ENCODE assay signal across 11 cellular contexts in genomic region chr19:45104658-45105384, GRCh38. TPM values are rescaled to one million over a fixed set of nuclear protein-coding genes. Genes with fewer than 3 reads are reported as not detected.
DNase-seq lines count a peak whose midpoint lies in the region; ATAC-seq and TF ChIP-seq lines count a peak whose summit lies in the region.
"Had no signal": no experiment of that assay in that cellular context is flagged by ENCODE, and none has a peak within 500 bp of the region (broad histone marks: within the 10 kb centered on the region; RNA-seq: fewer than 3 reads in every experiment).

No MANE protein-coding gene starts in this region.

- H3K9me3 ChIP-seq in HEK293 (ENCODE audit: control insufficient read depth, insufficient read depth, low read depth, low read length) (no peaks in the 10 kb centered on the region), neural progenitor cell (ENCODE audit: low read depth) (no peaks in the 10 kb centered on the region), tibial nerve (no peaks in the 10 kb centered on the region)

- DNase-seq in NCI-H2029 (lab: John Stamatoyannopoulos, UW), result peak; percentile 21
- no peak for DNase-seq in NCI-H2029 treated with DMSO at 0.1 percent for 48 hours (lab: John Stamatoyannopoulos, UW)
- DNase-seq in activated naive CD8-positive, alpha-beta T cell treated with anti-CD3 and anti-CD28 coated beads, Interleukin-2, amount 50 U/mL, for 24 hours, result no peak
- no peak for DNase-seq in neural progenitor cell (ENCODE audit: low spot score)
- DNase-seq in tibial nerve (ENCODE audit: low spot score in 2 of 2), result no peak
- DNase-seq: NK-92 treated with Interleukin-12 subunit alpha and Interleukin-12 subunit beta, amount 100 ng/mL, for 24 hours; occipital lobe; stimulated activated naive CD4-positive, alpha-beta T cell treated with Interleukin-2 at 50 U/mL for 16 hours had no signal

- peaks cover 43% of the 10 kb centered on the region for H3K4me1 Mint-ChIP-seq in activated naive CD8-positive, alpha-beta T cell treated with anti-CD3 and anti-CD28 coated beads, Interleukin-2, amount 50 U/mL, for 24 hours
- H3K4me1 Mint-ChIP-seq in neural progenitor cell, result peaks cover 51% of the 10 kb centered on the region

- 74 to 83% methylated on average over 14 to 16 of the region's 16 CpGs for WGBS in tibial nerve, 2 donors

- H3K4me2 ChIP-seq in neural progenitor cell, result peak overlapping the region; percentile 61

- TF ChIP-seq EP300 in tibial nerve (IDR thresholded peaks at IDR 0.05), result no peak

- H3K27ac ChIP-seq in HEK293 (ENCODE audit: extremely low read depth, low read depth, low read length) (no peak overlapping the region), neural progenitor cell (peak overlapping the region; percentile 75), tibial nerve (no peak overlapping the region)

- no peak for TF ChIP-seq POLR2A in tibial nerve (IDR thresholded peaks at IDR 0.05)

- no peak overlapping the region for H3K4me3 ChIP-seq in HEK293 (ENCODE audit: low read depth, low read length)
- H3K4me3 ChIP-seq in neural progenitor cell, result peak overlapping the region; percentile 17
- no peak overlapping the region for H3K4me3 ChIP-seq in tibial nerve

- H3K27me3 ChIP-seq in neural progenitor cell (no peaks in the 10 kb centered on the region), tibial nerve (no peaks in the 10 kb centered on the region)

- no peaks in the 10 kb centered on the region for H3K9me3 Mint-ChIP-seq in activated naive CD8-positive, alpha-beta T cell treated with anti-CD3 and anti-CD28 coated beads, Interleukin-2, amount 50 U/mL, for 24 hours
- H3K9me3 Mint-ChIP-seq in neural progenitor cell, result no peaks in the 10 kb centered on the region

- H3K4me1 ChIP-seq in HEK293 (ENCODE audit: control insufficient read depth, insufficient read depth, low read length) (peaks cover 12% of the 10 kb centered on the region), neural progenitor cell (peaks cover 28% of the 10 kb centered on the region), tibial nerve (peaks cover 0 to 52% (median 19%) of the 10 kb centered on the region in 4 donors)

- peaks cover 0 to 14% of the 10 kb centered on the region in 2 experiments; a peak in 1 of 3 replicates for H3K36me3 ChIP-seq in HEK293 (ENCODE audit: control insufficient read depth in 2 of 2, insufficient read depth in 1 of 2, low read length in 2 of 2)
- H3K36me3 ChIP-seq in neural progenitor cell, result no peaks in the 10 kb centered on the region
- H3K36me3 ChIP-seq in tibial nerve, result peaks cover 0 to 17% (median 0%) of the 10 kb centered on the region in 3 donors

- H3K9ac ChIP-seq in neural progenitor cell, result no peak overlapping the region

- POLR2A ChIA-PET in HEK293 (lab: Yijun Ruan, JAX), result interaction anchor here (0.8 to 1.6 kb wide), 2 partner anchors 9 to 43 kb away, joined by 4 read pairs; no protein-coding TSS in a partner anchor

- H3K27me3 Mint-ChIP-seq in activated naive CD8-positive, alpha-beta T cell treated with anti-CD3 and anti-CD28 coated beads, Interleukin-2, amount 50 U/mL, for 24 hours, result no peaks in the 10 kb centered on the region
- H3K27me3 Mint-ChIP-seq in neural progenitor cell (ENCODE audit: insufficient read depth, low read depth), result peaks cover 6% of the 10 kb centered on the region

- peaks cover 23% of the 10 kb centered on the region for H3F3A ChIP-seq in neural progenitor cell (ENCODE audit: low read depth)

- ATAC-seq in activated naive CD8-positive, alpha-beta T cell treated with anti-CD3 and anti-CD28 coated beads, Interleukin-2, amount 50 U/mL, for 24 hours, result peak; percentile 8
- ATAC-seq in GM18870 (IDR thresholded peaks at IDR 0.05; ENCODE audit: unreplicated experiment) (no peak), GM18502 (IDR thresholded peaks at IDR 0.05; ENCODE audit: poor library complexity, unreplicated experiment) (no peak)

- H3K36me3 Mint-ChIP-seq in activated naive CD8-positive, alpha-beta T cell treated with anti-CD3 and anti-CD28 coated beads, Interleukin-2, amount 50 U/mL, for 24 hours (ENCODE audit: low read depth), result no peaks in the 10 kb centered on the region
- peaks cover 5% of the 10 kb centered on the region for H3K36me3 Mint-ChIP-seq in neural progenitor cell

- no peak overlapping the region for H2AFZ ChIP-seq in neural progenitor cell (replicated peaks)

- TF ChIP-seq CTCF in HEK293 (tag by site-specific recombination; IDR thresholded peaks at IDR 0.05), result no peak
- TF ChIP-seq CTCF in neural progenitor cell (IDR thresholded peaks at IDR 0.05), result no peak
- no peak for TF ChIP-seq CTCF in tibial nerve (IDR thresholded peaks at IDR 0.05)

- no peak overlapping the region for H3K4me3 Mint-ChIP-seq in activated naive CD8-positive, alpha-beta T cell treated with anti-CD3 and anti-CD28 coated beads, Interleukin-2, amount 50 U/mL, for 24 hours
- no peak overlapping the region for H3K4me3 Mint-ChIP-seq in neural progenitor cell

- CTCF ChIA-PET in HEK293 (lab: Yijun Ruan, JAX), result interaction anchor here (1.2 kb wide), 1 partner anchor 39 kb away, joined by 4 read pairs; no protein-coding TSS in a partner anchor

- H4K20me1 ChIP-seq in neural progenitor cell (ENCODE audit: low read depth), result peaks cover 100% of the 10 kb centered on the region

- H3K79me2 ChIP-seq in neural progenitor cell (ENCODE audit: low read depth), result peaks cover 95% of the 10 kb centered on the region

- H3K27ac Mint-ChIP-seq in activated naive CD8-positive, alpha-beta T cell treated with anti-CD3 and anti-CD28 coated beads, Interleukin-2, amount 50 U/mL, for 24 hours, result peak overlapping the region; percentile 61
- peak overlapping the region; percentile 74 for H3K27ac Mint-ChIP-seq in neural progenitor cell

TF ChIP-seq in HEK293, 187 proteins besides CTCF, POLR2A, EP300 and RAD21:
- TF ChIP-seq SCRT2 (tag by site-specific recombination; IDR thresholded peaks at IDR 0.05) (peak; percentile 87), SCRT1 (tag by site-specific recombination; IDR thresholded peaks at IDR 0.05; ENCODE audit: borderline replicate concordance) (peak; percentile 68), ZNF837 (tag by site-specific recombination; IDR thresholded peaks at IDR 0.05) (no peak)

RNA-seq across cellular contexts. Expression of gene PPP1R37, which starts 11.8 kb away (rescaled TPM):
- total RNA-seq in neural progenitor cell (ENCODE audit: low replicate concordance) (8.1 and 34.1 TPM in 2 replicates), tibial nerve (10 to 100 TPM; 22.1 to 44.1 (median 33.5) TPM)

RNA-seq across cellular contexts. Expression of gene GEMIN7, which starts 25.8 kb away (rescaled TPM):
- total RNA-seq in neural progenitor cell (ENCODE audit: low replicate concordance) (7.3 and 32.6 TPM in 2 replicates), tibial nerve (10 to 100 TPM in 3 of 4 donors, 1 to 10 TPM in 1; 8.8 to 30.3 (median 21.8) TPM)

RNA-seq across cellular contexts. Expression of gene ZNF296, which starts 28.5 kb away (rescaled TPM):
- 0.53 TPM in 1 of 2 replicates, not detected in the other for total RNA-seq in neural progenitor cell (ENCODE audit: low replicate concordance)
- 1 to 10 TPM in 3 of 4 donors, not detected in 1; 2.1 to 4.2 (median 2.1) TPM for total RNA-seq in tibial nerve
- total RNA-seq: occipital lobe had no signal

RNA-seq across cellular contexts. Expression of gene NKPD1, which starts 56.0 kb away (rescaled TPM):
- 0.02 and 0.19 TPM in 2 replicates for total RNA-seq in neural progenitor cell (ENCODE audit: low replicate concordance)
- 1 to 10 TPM in 1 of 4 donors, not detected in 3; 1.2 TPM for total RNA-seq in tibial nerve
